Comparison of ENCODE assay signal across 1 cellular context in the genomic region with DNA sequence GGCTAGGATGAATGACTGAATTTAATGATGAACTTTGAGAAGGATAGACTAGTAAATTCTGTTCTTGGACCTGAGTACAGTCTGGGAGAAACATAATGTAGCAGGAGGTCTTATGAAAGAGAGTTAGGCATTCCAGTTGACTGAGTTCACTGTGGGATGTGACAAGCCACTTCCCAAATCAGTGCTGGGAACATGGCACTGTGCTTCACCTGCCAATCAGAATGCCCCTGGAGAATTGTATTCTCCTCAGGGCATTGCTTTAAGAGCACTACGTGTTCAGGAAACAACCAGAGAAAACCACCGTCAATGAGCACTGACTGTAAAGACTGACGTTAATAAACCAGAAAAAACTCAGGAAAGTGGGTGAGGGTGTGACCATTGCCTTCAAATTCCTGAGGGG.
TF ChIP-seq lines count a peak whose summit lies in the region.

No MANE protein-coding gene starts in this region.

TF ChIP-seq in WTC11, 78 proteins besides CTCF, POLR2A, EP300 and RAD21 (continued from another document):
- TF ChIP-seq, protein P1, sequence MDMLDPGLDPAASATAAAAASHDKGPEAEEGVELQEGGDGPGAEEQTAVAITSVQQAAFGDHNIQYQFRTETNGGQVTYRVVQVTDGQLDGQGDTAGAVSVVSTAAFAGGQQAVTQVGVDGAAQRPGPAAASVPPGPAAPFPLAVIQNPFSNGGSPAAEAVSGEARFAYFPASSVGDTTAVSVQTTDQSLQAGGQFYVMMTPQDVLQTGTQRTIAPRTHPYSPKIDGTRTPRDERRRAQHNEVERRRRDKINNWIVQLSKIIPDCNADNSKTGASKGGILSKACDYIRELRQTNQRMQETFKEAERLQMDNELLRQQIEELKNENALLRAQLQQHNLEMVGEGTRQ (CRISPR knock-in tag; IDR thresholded peaks at IDR 0.05) = no peak
- TF ChIP-seq RORB (CRISPR knock-in tag; IDR thresholded peaks at IDR 0.05) = no peak
- TF ChIP-seq, protein P2, sequence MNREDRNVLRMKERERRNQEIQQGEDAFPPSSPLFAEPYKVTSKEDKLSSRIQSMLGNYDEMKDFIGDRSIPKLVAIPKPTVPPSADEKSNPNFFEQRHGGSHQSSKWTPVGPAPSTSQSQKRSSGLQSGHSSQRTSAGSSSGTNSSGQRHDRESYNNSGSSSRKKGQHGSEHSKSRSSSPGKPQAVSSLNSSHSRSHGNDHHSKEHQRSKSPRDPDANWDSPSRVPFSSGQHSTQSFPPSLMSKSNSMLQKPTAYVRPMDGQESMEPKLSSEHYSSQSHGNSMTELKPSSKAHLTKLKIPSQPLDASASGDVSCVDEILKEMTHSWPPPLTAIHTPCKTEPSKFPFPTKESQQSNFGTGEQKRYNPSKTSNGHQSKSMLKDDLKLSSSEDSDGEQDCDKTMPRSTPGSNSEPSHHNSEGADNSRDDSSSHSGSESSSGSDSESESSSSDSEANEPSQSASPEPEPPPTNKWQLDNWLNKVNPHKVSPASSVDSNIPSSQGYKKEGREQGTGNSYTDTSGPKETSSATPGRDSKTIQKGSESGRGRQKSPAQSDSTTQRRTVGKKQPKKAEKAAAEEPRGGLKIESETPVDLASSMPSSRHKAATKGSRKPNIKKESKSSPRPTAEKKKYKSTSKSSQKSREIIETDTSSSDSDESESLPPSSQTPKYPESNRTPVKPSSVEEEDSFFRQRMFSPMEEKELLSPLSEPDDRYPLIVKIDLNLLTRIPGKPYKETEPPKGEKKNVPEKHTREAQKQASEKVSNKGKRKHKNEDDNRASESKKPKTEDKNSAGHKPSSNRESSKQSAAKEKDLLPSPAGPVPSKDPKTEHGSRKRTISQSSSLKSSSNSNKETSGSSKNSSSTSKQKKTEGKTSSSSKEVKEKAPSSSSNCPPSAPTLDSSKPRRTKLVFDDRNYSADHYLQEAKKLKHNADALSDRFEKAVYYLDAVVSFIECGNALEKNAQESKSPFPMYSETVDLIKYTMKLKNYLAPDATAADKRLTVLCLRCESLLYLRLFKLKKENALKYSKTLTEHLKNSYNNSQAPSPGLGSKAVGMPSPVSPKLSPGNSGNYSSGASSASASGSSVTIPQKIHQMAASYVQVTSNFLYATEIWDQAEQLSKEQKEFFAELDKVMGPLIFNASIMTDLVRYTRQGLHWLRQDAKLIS (CRISPR knock-in tag; IDR thresholded peaks at IDR 0.05; ENCODE audit: borderline replicate concordance) = no peak
- no peak for TF ChIP-seq ZNF416 (CRISPR knock-in tag; IDR thresholded peaks at IDR 0.05)
